Comparison of ENCODE assay signal across 8 cellular contexts in the genomic region with DNA sequence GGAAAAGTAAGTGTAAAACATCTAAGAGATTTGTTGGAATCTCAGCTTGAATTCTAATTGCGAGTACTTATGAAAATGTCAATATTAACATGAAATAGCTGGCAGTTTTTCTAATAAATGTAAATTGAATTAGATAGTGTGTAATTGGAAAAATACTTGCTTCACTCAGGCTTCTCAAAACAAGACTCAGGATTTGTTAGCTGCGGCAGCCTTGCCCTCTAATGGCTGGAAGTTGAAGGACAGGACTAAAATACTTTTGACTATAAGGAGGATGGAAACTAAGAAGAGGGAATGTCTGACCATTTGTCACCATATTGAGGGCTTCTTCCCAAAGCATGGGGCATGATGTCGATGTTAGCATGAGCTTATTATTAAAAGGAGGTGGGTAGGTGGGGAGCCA.
DNase-seq lines count a peak whose midpoint lies in the region; ATAC-seq and TF ChIP-seq lines count a peak whose summit lies in the region.

No MANE protein-coding gene starts in this region.

- H4K20me1 ChIP-seq in neural cell (ENCODE audit: insufficient read depth) = no peaks in the 10 kb centered on the region

- no peak overlapping the region for H3K4me2 ChIP-seq in neural cell (ENCODE audit: low read length)

- no peaks in the 10 kb centered on the region for H3K4me1 ChIP-seq in CD4-positive, alpha-beta memory T cell (ENCODE audit: insufficient read depth, low read length)

- TF ChIP-seq EP300 in neural cell (conservative IDR thresholded peaks at IDR 0.05; ENCODE audit: poor library complexity, severe bottlenecking) = no peak

- peak; percentile 68 for TF ChIP-seq CTCF in neural cell (IDR thresholded peaks at IDR 0.05; ENCODE audit: poor library complexity, severe bottlenecking)

- no peaks in the 10 kb centered on the region for H3F3A ChIP-seq in neural cell (ENCODE audit: insufficient read depth, low read length, poor library complexity, severe bottlenecking)

- no peak overlapping the region for H3K9ac ChIP-seq in neural cell (ENCODE audit: low read length)

- no peaks in the 10 kb centered on the region for H3K79me2 ChIP-seq in neural cell (replicated peaks; ENCODE audit: insufficient read depth, low read length)

- H3K36me3 ChIP-seq in neural cell (ENCODE audit: insufficient read depth, low read length) = no peaks in the 10 kb centered on the region
- no peaks in the 10 kb centered on the region for H3K36me3 ChIP-seq in CD4-positive, alpha-beta memory T cell (ENCODE audit: insufficient read depth, low read length)

- peaks cover 0 to 6% of the 10 kb centered on the region in 2 donors for H3K36me3 Mint-ChIP-seq in CD4-positive, alpha-beta memory T cell

- H3K4me1 Mint-ChIP-seq in CD4-positive, alpha-beta memory T cell = peaks cover 0 to 7% (median 7%) of the 10 kb centered on the region in 4 donors

- no peak overlapping the region for H3K27ac ChIP-seq in neural cell (ENCODE audit: low read length)
- no peak overlapping the region for H3K27ac ChIP-seq in CD4-positive, alpha-beta memory T cell (ENCODE audit: low read depth, low read length)

- no peak overlapping the region for H3K4me3 ChIP-seq in neural cell (ENCODE audit: low read length)
- H3K4me3 ChIP-seq in CD4-positive, alpha-beta memory T cell (ENCODE audit: low read length in 2 of 2) = no peak overlapping the region

- no peaks in the 10 kb centered on the region for H3K27me3 ChIP-seq in neural cell (ENCODE audit: insufficient read depth, low read depth, low read length)
- no peaks in the 10 kb centered on the region for H3K27me3 ChIP-seq in CD4-positive, alpha-beta memory T cell (ENCODE audit: insufficient read depth, low read length)

- ATAC-seq in GM18909 (IDR thresholded peaks at IDR 0.05; ENCODE audit: poor library complexity, unreplicated experiment) = no peak

- H3K9me2 ChIP-seq in neural cell (ENCODE audit: insufficient read depth, low read length) = no peaks in the 10 kb centered on the region

- H3K27ac Mint-ChIP-seq in CD4-positive, alpha-beta memory T cell = no peak overlapping the region

- TF ChIP-seq RAD21 in neural cell (conservative IDR thresholded peaks at IDR 0.05) = peak; percentile 70

- no peak overlapping the region for H3K4me3 Mint-ChIP-seq in CD4-positive, alpha-beta memory T cell

- intact Hi-C loops in CD4-positive, alpha-beta memory T cell (cut with micrococcal nuclease) = no loop called here

- DNase-seq in ELR (ENCODE audit: low read depth) (peak; percentile 55), NCI-H1092 treated with DMSO at 0.1 percent for 48 hours (lab: John Stamatoyannopoulos, UW) (peak; percentile 39), cerebellum (ENCODE audit: low spot score) (peak; percentile 14)
- no peak for DNase-seq in CD4-positive, alpha-beta memory T cell
- no peak for DNase-seq in activated naive CD4-positive, alpha-beta T cell (lab: John Stamatoyannopoulos, UW)
- DNase-seq in stimulated activated naive CD4-positive, alpha-beta T cell treated with Interleukin-2 at 50 U/mL for 16 hours (lab: John Stamatoyannopoulos, UW) = no peak

- no peaks in the 10 kb centered on the region for H3K27me3 Mint-ChIP-seq in CD4-positive, alpha-beta memory T cell

- CTCF ChIA-PET in CD4-positive, alpha-beta memory T cell (lab: Charles Lee; ENCODE audit: partially characterized antibody) = interaction anchor here (0.9 kb wide), 1 partner anchor 11 kb away, joined by 3 read pairs; no protein-coding TSS in a partner anchor

- no peaks in the 10 kb centered on the region for H3K9me3 Mint-ChIP-seq in CD4-positive, alpha-beta memory T cell

- no peak overlapping the region for H2AFZ ChIP-seq in neural cell (ENCODE audit: low read depth, low read length)

- no peaks in the 10 kb centered on the region for H3K9me3 ChIP-seq in neural cell (ENCODE audit: low read length)
- H3K9me3 ChIP-seq in CD4-positive, alpha-beta memory T cell (ENCODE audit: control insufficient read depth in 1 of 2, low read length in 2 of 2) = no peaks in the 10 kb centered on the region

- POLR2A ChIA-PET in CD4-positive, alpha-beta memory T cell (lab: Charles Lee; ENCODE audit: partially characterized antibody) = no interaction called here

TF ChIP-seq in neural cell, 6 proteins besides CTCF, POLR2A, EP300 and RAD21:
- TF ChIP-seq REST (IDR thresholded peaks at IDR 0.05; ENCODE audit: borderline replicate concordance) = no peak
- TF ChIP-seq SMC3 (conservative IDR thresholded peaks at IDR 0.05; ENCODE audit: poor library complexity) = peak; percentile 71
- TF ChIP-seq POLR2AphosphoS5 (IDR thresholded peaks at IDR 0.05) = no peak
- TF ChIP-seq TAF1 (IDR thresholded peaks at IDR 0.05; ENCODE audit: low read depth) = no peak
- TF ChIP-seq MXI1 (conservative IDR thresholded peaks at IDR 0.05; ENCODE audit: poor library complexity, severe bottlenecking) = no peak
TF ChIP-seq in neural cell: peak in this region for 1.

Comparison
In these comparisons a context has a peak if more than half of its experiments do, and no peak if none do; other contexts are left out.
1. DNase-seq: peak in ELR (single experiment), NCI-H1092 treated with DMSO at 0.1 percent for 48 hours (single experiment) and cerebellum (single experiment); none in CD4-positive, alpha-beta memory T cell (0 of 5), activated naive CD4-positive, alpha-beta T cell (0 of 4) and stimulated activated naive CD4-positive, alpha-beta T cell treated with Interleukin-2 at 50 U/mL for 16 hours (single experiment).